ENCODE assay signal across 1 cellular context in the genomic region with DNA sequence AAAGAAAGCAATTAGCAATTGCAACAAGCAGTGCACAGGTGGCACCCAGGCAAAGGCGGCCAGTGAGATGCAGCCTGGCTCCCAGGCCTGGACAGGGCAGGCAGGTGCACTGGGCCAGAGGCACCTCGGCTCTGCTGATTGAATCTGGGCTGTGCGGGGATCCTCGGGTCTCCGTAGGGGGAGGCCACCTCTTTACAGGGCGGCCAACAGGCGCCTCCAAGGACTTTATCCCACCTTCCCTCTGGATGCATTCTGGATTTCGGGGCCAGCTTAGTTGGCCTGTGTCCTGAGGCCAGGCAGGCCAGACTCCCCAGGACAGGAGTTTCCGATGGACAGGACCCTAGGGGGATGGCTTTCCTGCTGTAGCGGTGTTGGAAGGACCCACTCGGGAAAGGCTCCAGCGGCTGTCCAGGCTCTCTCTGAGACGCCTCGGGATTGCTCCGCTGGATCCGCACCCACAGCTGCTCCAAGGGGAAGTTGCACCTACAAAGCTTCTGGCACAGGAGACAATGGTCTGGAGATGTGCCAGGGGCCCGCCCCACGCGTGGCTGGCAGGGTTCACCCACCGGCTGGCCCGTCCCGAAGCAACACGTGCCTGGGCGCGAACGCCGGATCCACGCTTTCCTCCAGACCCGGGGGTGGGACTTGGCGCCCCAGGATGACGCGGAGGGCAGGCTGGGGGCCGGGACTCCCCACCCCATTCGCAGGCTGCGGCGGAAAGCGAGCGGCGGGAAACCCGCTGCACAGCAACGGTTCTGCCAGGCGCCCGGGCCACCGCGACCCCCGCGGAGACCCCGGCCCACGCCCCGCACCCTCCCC.
TF ChIP-seq lines count a peak whose summit lies in the region.

No MANE protein-coding gene starts in this region.

TF ChIP-seq in K562, 482 proteins besides CTCF, POLR2A, EP300 and RAD21 (continued from another document and continues in another):
- TF ChIP-seq, protein P1, sequence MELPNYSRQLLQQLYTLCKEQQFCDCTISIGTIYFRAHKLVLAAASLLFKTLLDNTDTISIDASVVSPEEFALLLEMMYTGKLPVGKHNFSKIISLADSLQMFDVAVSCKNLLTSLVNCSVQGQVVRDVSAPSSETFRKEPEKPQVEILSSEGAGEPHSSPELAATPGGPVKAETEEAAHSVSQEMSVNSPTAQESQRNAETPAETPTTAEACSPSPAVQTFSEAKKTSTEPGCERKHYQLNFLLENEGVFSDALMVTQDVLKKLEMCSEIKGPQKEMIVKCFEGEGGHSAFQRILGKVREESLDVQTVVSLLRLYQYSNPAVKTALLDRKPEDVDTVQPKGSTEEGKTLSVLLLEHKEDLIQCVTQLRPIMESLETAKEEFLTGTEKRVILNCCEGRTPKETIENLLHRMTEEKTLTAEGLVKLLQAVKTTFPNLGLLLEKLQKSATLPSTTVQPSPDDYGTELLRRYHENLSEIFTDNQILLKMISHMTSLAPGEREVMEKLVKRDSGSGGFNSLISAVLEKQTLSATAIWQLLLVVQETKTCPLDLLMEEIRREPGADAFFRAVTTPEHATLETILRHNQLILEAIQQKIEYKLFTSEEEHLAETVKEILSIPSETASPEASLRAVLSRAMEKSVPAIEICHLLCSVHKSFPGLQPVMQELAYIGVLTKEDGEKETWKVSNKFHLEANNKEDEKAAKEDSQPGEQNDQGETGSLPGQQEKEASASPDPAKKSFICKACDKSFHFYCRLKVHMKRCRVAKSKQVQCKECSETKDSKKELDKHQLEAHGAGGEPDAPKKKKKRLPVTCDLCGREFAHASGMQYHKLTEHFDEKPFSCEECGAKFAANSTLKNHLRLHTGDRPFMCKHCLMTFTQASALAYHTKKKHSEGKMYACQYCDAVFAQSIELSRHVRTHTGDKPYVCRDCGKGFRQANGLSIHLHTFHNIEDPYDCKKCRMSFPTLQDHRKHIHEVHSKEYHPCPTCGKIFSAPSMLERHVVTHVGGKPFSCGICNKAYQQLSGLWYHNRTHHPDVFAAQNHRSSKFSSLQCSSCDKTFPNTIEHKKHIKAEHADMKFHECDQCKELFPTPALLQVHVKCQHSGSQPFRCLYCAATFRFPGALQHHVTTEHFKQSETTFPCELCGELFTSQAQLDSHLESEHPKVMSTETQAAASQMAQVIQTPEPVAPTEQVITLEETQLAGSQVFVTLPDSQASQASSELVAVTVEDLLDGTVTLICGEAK (IDR thresholded peaks at IDR 0.05) = peak; percentile 15; the same call in 1 of the 2 replicates
- TF ChIP-seq, protein P1 (CRISPR knock-in tag; IDR thresholded peaks at IDR 0.05) = no peak
- TF ChIP-seq RBFOX2 (IDR thresholded peaks at IDR 0.05; ENCODE audit: low read depth, low read length) (peak; percentile 80), NFIX (CRISPR knock-in tag; IDR thresholded peaks at IDR 0.05; ENCODE audit: low read depth) (no peak), FOXK2 (conservative IDR thresholded peaks at IDR 0.05 in 1 of 2, IDR thresholded peaks at IDR 0.05 in 1 of 2; ENCODE audit: low read depth in 2 of 2) (peak in 1 of 2 experiments; percentile 39; a peak in 1 of 4 replicates), HDAC1 (IDR thresholded peaks at IDR 0.05) (peak; percentile 75 to 100), TCF7L2 (IDR thresholded peaks at IDR 0.05; ENCODE audit: low read depth, low read length) (no peak), GTF2E2 (tag; IDR thresholded peaks at IDR 0.05) (no peak), PHB (CRISPR knock-in tag; IDR thresholded peaks at IDR 0.05) (no peak), XRCC5 (IDR thresholded peaks at IDR 0.05; ENCODE audit: low read depth, low read length) (0 out of 2 replicates have a peak, but pooled peaks have one; percentile 29), KLF13 (tag; IDR thresholded peaks at IDR 0.05; ENCODE audit: borderline replicate concordance, low read depth) (peak; percentile 65; the same call in 1 of the 2 replicates), L3MBTL2 (IDR thresholded peaks at IDR 0.05) (peak; percentile 84), BCL6 (CRISPR knock-in tag; IDR thresholded peaks at IDR 0.05) (no peak), ZNF12 (CRISPR knock-in tag; IDR thresholded peaks at IDR 0.05) (no peak), ZNF324 (CRISPR knock-in tag; IDR thresholded peaks at IDR 0.05) (no peak), SMARCA5 (IDR thresholded peaks at IDR 0.05) (no peak), NFRKB (IDR thresholded peaks at IDR 0.05; ENCODE audit: low read depth) (no peak), WHSC1 (IDR thresholded peaks at IDR 0.05; ENCODE audit: low read length) (no peak), ZBTB7A (IDR thresholded peaks at IDR 0.05; ENCODE audit: borderline replicate concordance, control insufficient read depth, low read depth, low read length) (peak; percentile 91), ZNF436 (CRISPR knock-in tag; IDR thresholded peaks at IDR 0.05) (no peak), RAD51 (IDR thresholded peaks at IDR 0.05; ENCODE audit: borderline replicate concordance, low read depth) (peak; percentile 23; the same call in 1 of the 2 replicates), FOXJ3 (CRISPR knock-in tag; IDR thresholded peaks at IDR 0.05) (no peak), ZNF23 (CRISPR knock-in tag; IDR thresholded peaks at IDR 0.05) (no peak), RB1 (IDR thresholded peaks at IDR 0.05; ENCODE audit: low read depth) (peak; percentile 63; the same call in 1 of the 2 replicates), MXI1 (IDR thresholded peaks at IDR 0.05; ENCODE audit: low read depth, low read length) (peak; percentile 98), CBFA2T3 (IDR thresholded peaks at IDR 0.05) (no peak), CREBBP (IDR thresholded peaks at IDR 0.05; ENCODE audit: low read depth, low read length) (no peak), EWSR1 (IDR thresholded peaks at IDR 0.05; ENCODE audit: borderline replicate concordance, low read depth, partially characterized antibody) (no peak), EP400 (IDR thresholded peaks at IDR 0.05) (peak; percentile 97), PML (IDR thresholded peaks at IDR 0.05; ENCODE audit: low read length) (no peak), DDX20 (tag; IDR thresholded peaks at IDR 0.05; ENCODE audit: low read depth) (no peak), HDAC8 (tag; IDR thresholded peaks at IDR 0.05) (no peak), NFATC3 (IDR thresholded peaks at IDR 0.05) (no peak)
- TF ChIP-seq, protein P2, sequence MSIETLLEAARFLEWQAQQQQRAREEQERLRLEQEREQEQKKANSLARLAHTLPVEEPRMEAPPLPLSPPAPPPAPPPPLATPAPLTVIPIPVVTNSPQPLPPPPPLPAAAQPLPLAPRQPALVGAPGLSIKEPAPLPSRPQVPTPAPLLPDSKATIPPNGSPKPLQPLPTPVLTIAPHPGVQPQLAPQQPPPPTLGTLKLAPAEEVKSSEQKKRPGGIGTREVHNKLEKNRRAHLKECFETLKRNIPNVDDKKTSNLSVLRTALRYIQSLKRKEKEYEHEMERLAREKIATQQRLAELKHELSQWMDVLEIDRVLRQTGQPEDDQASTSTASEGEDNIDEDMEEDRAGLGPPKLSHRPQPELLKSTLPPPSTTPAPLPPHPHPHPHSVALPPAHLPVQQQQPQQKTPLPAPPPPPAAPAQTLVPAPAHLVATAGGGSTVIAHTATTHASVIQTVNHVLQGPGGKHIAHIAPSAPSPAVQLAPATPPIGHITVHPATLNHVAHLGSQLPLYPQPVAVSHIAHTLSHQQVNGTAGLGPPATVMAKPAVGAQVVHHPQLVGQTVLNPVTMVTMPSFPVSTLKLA (conservative IDR thresholded peaks at IDR 0.05) = peak; percentile 98 to 99
- TF ChIP-seq, protein P3, sequence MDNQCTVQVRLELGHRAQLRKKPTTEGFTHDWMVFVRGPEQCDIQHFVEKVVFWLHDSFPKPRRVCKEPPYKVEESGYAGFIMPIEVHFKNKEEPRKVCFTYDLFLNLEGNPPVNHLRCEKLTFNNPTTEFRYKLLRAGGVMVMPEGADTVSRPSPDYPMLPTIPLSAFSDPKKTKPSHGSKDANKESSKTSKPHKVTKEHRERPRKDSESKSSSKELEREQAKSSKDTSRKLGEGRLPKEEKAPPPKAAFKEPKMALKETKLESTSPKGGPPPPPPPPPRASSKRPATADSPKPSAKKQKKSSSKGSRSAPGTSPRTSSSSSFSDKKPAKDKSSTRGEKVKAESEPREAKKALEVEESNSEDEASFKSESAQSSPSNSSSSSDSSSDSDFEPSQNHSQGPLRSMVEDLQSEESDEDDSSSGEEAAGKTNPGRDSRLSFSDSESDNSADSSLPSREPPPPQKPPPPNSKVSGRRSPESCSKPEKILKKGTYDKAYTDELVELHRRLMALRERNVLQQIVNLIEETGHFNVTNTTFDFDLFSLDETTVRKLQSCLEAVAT (IDR thresholded peaks at IDR 0.05) = no peak
- TF ChIP-seq, protein P4, sequence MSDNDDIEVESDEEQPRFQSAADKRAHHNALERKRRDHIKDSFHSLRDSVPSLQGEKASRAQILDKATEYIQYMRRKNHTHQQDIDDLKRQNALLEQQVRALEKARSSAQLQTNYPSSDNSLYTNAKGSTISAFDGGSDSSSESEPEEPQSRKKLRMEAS (CRISPR knock-in tag; IDR thresholded peaks at IDR 0.05) = peak; percentile 98
- TF ChIP-seq, protein P5, sequence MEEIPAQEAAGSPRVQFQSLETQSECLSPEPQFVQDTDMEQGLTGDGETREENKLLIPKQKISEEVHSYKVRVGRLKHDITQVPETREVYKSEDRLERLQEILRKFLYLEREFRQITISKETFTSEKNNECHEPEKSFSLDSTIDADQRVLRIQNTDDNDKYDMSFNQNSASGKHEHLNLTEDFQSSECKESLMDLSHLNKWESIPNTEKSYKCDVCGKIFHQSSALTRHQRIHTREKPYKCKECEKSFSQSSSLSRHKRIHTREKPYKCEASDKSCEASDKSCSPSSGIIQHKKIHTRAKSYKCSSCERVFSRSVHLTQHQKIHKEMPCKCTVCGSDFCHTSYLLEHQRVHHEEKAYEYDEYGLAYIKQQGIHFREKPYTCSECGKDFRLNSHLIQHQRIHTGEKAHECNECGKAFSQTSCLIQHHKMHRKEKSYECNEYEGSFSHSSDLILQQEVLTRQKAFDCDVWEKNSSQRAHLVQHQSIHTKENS (CRISPR knock-in tag; IDR thresholded peaks at IDR 0.05) = no peak
- TF ChIP-seq, protein P6, sequence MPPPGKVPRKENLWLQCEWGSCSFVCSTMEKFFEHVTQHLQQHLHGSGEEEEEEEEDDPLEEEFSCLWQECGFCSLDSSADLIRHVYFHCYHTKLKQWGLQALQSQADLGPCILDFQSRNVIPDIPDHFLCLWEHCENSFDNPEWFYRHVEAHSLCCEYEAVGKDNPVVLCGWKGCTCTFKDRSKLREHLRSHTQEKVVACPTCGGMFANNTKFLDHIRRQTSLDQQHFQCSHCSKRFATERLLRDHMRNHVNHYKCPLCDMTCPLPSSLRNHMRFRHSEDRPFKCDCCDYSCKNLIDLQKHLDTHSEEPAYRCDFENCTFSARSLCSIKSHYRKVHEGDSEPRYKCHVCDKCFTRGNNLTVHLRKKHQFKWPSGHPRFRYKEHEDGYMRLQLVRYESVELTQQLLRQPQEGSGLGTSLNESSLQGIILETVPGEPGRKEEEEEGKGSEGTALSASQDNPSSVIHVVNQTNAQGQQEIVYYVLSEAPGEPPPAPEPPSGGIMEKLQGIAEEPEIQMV (tag; conservative IDR thresholded peaks at IDR 0.05; ENCODE audit: low read depth) = no peak
- TF ChIP-seq, protein P7, sequence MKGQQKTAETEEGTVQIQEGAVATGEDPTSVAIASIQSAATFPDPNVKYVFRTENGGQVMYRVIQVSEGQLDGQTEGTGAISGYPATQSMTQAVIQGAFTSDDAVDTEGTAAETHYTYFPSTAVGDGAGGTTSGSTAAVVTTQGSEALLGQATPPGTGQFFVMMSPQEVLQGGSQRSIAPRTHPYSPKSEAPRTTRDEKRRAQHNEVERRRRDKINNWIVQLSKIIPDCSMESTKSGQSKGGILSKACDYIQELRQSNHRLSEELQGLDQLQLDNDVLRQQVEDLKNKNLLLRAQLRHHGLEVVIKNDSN (CRISPR knock-in tag; IDR thresholded peaks at IDR 0.05) = peak; percentile 73
- TF ChIP-seq, protein P8, sequence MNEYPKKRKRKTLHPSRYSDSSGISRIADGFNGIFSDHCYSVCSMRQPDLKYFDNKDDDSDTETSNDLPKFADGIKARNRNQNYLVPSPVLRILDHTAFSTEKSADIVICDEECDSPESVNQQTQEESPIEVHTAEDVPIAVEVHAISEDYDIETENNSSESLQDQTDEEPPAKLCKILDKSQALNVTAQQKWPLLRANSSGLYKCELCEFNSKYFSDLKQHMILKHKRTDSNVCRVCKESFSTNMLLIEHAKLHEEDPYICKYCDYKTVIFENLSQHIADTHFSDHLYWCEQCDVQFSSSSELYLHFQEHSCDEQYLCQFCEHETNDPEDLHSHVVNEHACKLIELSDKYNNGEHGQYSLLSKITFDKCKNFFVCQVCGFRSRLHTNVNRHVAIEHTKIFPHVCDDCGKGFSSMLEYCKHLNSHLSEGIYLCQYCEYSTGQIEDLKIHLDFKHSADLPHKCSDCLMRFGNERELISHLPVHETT (CRISPR knock-in tag; conservative IDR thresholded peaks at IDR 0.05 in 1 of 2, IDR thresholded peaks at IDR 0.05 in 1 of 2) = no peak
